Comparison of ENCODE assay signal across 1 cellular context in the genomic region with DNA sequence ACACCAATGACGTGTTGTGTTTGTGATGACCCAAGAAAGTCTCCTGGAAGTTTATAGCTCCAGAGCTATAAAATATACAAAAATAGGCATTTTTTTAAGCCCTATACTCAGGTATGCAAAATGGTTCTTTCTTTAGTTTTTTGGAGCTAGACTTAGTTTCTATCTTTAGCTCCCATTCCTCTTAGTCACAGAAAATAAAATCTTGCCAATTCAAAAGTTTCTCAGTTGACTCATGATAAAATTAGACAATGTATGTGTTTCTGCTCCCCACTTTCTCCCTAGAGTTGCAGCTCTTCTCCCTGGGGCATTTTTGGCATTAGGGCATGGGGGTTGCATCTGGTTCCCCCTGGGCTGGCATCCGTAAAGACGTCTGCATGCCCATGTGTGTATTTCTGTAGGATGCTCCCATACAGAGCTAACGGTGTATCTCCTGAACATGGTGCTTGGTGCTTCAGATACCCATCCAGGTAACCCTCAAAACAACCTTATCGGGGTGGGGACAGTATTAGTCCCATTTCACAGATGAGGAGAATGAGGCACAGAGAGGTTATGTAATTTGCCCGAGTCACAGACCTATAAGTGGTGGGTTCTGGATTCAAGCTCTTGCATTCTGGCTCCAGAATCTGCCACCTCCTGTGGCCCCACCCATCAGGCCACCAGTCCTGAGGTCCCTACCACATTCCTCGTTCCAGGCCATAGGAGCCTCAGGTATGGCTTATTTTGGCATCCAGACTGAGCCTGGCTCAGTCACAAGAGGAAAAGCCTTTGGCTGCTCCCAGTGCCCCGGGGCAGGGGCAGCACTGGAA.
TF ChIP-seq lines count a peak whose summit lies in the region.

No MANE protein-coding gene starts in this region.

TF ChIP-seq in SK-N-SH treated with all-trans-retinoic acid at 6 μM for 48 hours, 23 proteins besides CTCF, POLR2A, EP300 and RAD21 (continued from another document):
- no peak for TF ChIP-seq CSRNP3 (CRISPR knock-in tag; IDR thresholded peaks at IDR 0.05)
- no peak for TF ChIP-seq RARB (CRISPR knock-in tag; IDR thresholded peaks at IDR 0.05)
- no peak for TF ChIP-seq ZNF70 (CRISPR knock-in tag; IDR thresholded peaks at IDR 0.05)
- TF ChIP-seq ISL1 (CRISPR knock-in tag; IDR thresholded peaks at IDR 0.05) = no peak
- TF ChIP-seq, protein P1, sequence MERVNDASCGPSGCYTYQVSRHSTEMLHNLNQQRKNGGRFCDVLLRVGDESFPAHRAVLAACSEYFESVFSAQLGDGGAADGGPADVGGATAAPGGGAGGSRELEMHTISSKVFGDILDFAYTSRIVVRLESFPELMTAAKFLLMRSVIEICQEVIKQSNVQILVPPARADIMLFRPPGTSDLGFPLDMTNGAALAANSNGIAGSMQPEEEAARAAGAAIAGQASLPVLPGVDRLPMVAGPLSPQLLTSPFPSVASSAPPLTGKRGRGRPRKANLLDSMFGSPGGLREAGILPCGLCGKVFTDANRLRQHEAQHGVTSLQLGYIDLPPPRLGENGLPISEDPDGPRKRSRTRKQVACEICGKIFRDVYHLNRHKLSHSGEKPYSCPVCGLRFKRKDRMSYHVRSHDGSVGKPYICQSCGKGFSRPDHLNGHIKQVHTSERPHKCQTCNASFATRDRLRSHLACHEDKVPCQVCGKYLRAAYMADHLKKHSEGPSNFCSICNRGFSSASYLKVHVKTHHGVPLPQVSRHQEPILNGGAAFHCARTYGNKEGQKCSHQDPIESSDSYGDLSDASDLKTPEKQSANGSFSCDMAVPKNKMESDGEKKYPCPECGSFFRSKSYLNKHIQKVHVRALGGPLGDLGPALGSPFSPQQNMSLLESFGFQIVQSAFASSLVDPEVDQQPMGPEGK (CRISPR knock-in tag; IDR thresholded peaks at IDR 0.05; ENCODE audit: borderline replicate concordance) = no peak
- TF ChIP-seq BACH2 (CRISPR knock-in tag; IDR thresholded peaks at IDR 0.05; ENCODE audit: borderline replicate concordance) = no peak
- TF ChIP-seq, protein P2, sequence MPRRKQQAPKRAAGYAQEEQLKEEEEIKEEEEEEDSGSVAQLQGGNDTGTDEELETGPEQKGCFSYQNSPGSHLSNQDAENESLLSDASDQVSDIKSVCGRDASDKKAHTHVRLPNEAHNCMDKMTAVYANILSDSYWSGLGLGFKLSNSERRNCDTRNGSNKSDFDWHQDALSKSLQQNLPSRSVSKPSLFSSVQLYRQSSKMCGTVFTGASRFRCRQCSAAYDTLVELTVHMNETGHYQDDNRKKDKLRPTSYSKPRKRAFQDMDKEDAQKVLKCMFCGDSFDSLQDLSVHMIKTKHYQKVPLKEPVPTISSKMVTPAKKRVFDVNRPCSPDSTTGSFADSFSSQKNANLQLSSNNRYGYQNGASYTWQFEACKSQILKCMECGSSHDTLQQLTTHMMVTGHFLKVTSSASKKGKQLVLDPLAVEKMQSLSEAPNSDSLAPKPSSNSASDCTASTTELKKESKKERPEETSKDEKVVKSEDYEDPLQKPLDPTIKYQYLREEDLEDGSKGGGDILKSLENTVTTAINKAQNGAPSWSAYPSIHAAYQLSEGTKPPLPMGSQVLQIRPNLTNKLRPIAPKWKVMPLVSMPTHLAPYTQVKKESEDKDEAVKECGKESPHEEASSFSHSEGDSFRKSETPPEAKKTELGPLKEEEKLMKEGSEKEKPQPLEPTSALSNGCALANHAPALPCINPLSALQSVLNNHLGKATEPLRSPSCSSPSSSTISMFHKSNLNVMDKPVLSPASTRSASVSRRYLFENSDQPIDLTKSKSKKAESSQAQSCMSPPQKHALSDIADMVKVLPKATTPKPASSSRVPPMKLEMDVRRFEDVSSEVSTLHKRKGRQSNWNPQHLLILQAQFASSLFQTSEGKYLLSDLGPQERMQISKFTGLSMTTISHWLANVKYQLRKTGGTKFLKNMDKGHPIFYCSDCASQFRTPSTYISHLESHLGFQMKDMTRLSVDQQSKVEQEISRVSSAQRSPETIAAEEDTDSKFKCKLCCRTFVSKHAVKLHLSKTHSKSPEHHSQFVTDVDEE (CRISPR knock-in tag; IDR thresholded peaks at IDR 0.05) = no peak
- TF ChIP-seq ZFP3 (CRISPR knock-in tag; IDR thresholded peaks at IDR 0.05) = no peak
